In genomic region chr14:89430271-89430620, GRCh38 we compare ENCODE assay signal across 8 cellular contexts. TPM values are rescaled to one million over a fixed set of nuclear protein-coding genes. Genes with fewer than 3 reads are reported as not detected.
DNase-seq lines count a peak whose midpoint lies in the region; ATAC-seq, FAIRE-seq and TF ChIP-seq lines count a peak whose summit lies in the region.

No MANE protein-coding gene starts in this region.

- no peaks in the 10 kb centered on the region for H3K27me3 ChIP-seq in gastrocnemius medialis

- TF ChIP-seq POLR2A in gastrocnemius medialis (IDR thresholded peaks at IDR 0.05): no peak

- H3K27ac ChIP-seq in gastrocnemius medialis: peak overlapping the region; percentile 71 to 79 (median 74)

- no peak for FAIRE-seq in frontal cortex (lab: Jason Lieb, UNC)

- no peaks in the 10 kb centered on the region for H3K36me3 ChIP-seq in gastrocnemius medialis

- DNase-seq in choroid plexus epithelial cell (ENCODE audit: low read depth) (peak; percentile 47), gastrocnemius medialis (no peak), frontal cortex (ENCODE audit: low spot score in 2 of 2) (no peak)

- no peaks in the 10 kb centered on the region for H3K9me3 ChIP-seq in gastrocnemius medialis

- intact Hi-C loops in gastrocnemius medialis (cut with DNase I; ENCODE audit: low total_unique reads): no loop called here

- H3K4me3 ChIP-seq in choroid plexus epithelial cell (ENCODE audit: low read depth, low read length) (peak overlapping the region; percentile 8), gastrocnemius medialis (peak overlapping the region; percentile 14 to 43 (median 34))

- in situ Hi-C loops in gastrocnemius medialis (cut with MboI; ENCODE audit: low sequenced_read_pairs in 4 of 4): loop anchor here in 1 of 4 donors (25.0 kb wide), 1 partner anchor 482 kb away; no protein-coding TSS in a partner anchor

- ATAC-seq in GM21381 (IDR thresholded peaks at IDR 0.05; ENCODE audit: unreplicated experiment): peak; percentile 2
- peak; percentile 12 for ATAC-seq in HG03354 (IDR thresholded peaks at IDR 0.05; ENCODE audit: poor library complexity, severe bottlenecking, unreplicated experiment)
- no peak for ATAC-seq in gastrocnemius medialis
- no peak for ATAC-seq in HG02678 (IDR thresholded peaks at IDR 0.05; ENCODE audit: unreplicated experiment)
- ATAC-seq in GM19397 (IDR thresholded peaks at IDR 0.05; ENCODE audit: unreplicated experiment): no peak
- ATAC-seq in HG03442 (IDR thresholded peaks at IDR 0.05; ENCODE audit: unreplicated experiment): no peak

- no peak for TF ChIP-seq CTCF in choroid plexus epithelial cell (conservative IDR thresholded peaks at IDR 0.05; ENCODE audit: low read depth, low read length)
- no peak for TF ChIP-seq CTCF in gastrocnemius medialis (IDR thresholded peaks at IDR 0.05 in 4 of 5, conservative IDR thresholded peaks at IDR 0.05 in 1 of 5)

- peaks cover 45 to 53% of the 10 kb centered on the region in 2 donors for H3K4me1 ChIP-seq in gastrocnemius medialis

RNA-seq across cellular contexts. Expression of gene FOXN3, which starts 13.2 kb away (rescaled TPM):
- total RNA-seq in gastrocnemius medialis: 100 to 1,000 TPM in 3 of 4 donors, 10 to 100 TPM in 1; 99.6 to 172 (median 103) TPM
- 24.1 TPM for total RNA-seq in frontal cortex

Comparison
In these comparisons a context has a peak if more than half of its experiments do, and no peak if none do; other contexts are left out.
1. ATAC-seq: peak in GM21381 (single experiment) and HG03354 (single experiment); none in gastrocnemius medialis (0 of 2), HG02678 (single experiment), GM19397 (single experiment) and HG03442 (single experiment).